23 cellular contexts compared by ENCODE assay signal in the genomic region with DNA sequence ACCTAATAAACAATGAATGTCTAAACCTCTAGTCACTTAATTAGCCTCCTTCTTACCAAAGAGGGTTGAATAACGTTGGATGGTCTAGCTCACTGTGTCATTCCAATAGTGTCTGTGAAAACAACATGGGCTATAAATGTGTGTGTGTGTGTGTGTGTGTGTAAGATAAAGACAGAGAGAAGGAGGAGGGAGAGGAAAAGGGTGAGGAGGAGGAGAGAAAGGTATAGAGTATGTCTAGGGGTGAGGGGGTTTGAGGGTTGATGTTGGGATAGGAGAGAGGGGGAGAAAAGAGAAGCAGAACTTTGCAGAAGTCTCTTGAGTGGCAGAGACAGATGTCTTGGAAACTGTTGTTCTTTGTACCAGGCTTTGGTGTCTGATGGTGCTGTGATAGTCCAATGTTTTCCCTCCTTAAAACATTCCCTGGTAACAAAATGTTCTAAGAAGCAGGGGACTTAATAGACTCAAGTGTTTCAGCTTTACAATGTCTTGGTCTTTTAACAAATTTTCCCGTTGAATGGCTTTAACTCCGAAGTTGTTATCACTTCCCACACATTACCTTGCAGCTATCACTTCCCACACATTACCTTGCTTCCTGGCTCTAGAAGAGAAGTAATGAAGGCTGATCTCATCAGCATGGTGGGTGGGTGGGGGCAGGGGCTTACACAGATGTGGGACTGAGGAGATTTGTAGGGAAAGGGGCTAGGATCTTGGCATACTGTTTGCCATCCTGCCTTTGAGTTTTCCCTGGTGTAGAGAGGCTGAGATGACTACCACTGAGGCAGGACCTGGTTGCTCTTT. TPM values are rescaled to one million over a fixed set of nuclear protein-coding genes. Genes with fewer than 3 reads are reported as not detected.
DNase-seq lines count a peak whose midpoint lies in the region; ATAC-seq and TF ChIP-seq lines count a peak whose summit lies in the region.
"Had no signal": no experiment of that assay in that cellular context is flagged by ENCODE, and none has a peak within 500 bp of the region (broad histone marks: within the 10 kb centered on the region; RNA-seq: fewer than 3 reads in every experiment).

No MANE protein-coding gene starts in this region.

- H4K20me1 ChIP-seq in OCI-LY7 (ENCODE audit: insufficient read depth, low read length) = no peaks in the 10 kb centered on the region
- H4K20me1 ChIP-seq: BLaER1 treated with 17β-estradiol and CSF1 and Interleukin-3, amounts not matched to agents 10 nM and 100 nM had no signal

- H3K27ac Mint-ChIP-seq in neural crest cell (ENCODE audit: unreplicated experiment) = peak overlapping the region; percentile 20
- H3K27ac Mint-ChIP-seq: CD4-positive, alpha-beta T cell had no signal

- no peaks in the 10 kb centered on the region for H3K36me3 Mint-ChIP-seq in neural crest cell (ENCODE audit: low read depth)

- H3K4me2 ChIP-seq in OCI-LY7 (ENCODE audit: low read length) = no peak overlapping the region

- in situ Hi-C loops in ACHN (cut with HindIII; ENCODE audit: low pct_ligation_motif_present, low pct_unique_long_range_greater_than_20kb, low sequenced_read_pairs) = no loop called here

- ATAC-seq in GM19463 (IDR thresholded peaks at IDR 0.05; ENCODE audit: unreplicated experiment) = no peak
- ATAC-seq: Panc1 had no signal

- intact Hi-C loops in OCI-LY7 (cut with micrococcal nuclease; ENCODE audit: unreplicated experiment) = no loop called here

- no peaks in the 10 kb centered on the region for H3K36me3 ChIP-seq in OCI-LY7 (ENCODE audit: insufficient read depth, low read length)
- H3K36me3 ChIP-seq: BLaER1 treated with 17β-estradiol and CSF1 and Interleukin-3, amounts not matched to agents 10 nM and 100 nM had no signal

- H3K27ac ChIP-seq in OCI-LY7 (ENCODE audit: low read depth, low read length, poor library complexity, severe bottlenecking) (no peak overlapping the region), caudate nucleus (ENCODE audit: low read depth, low read length) (peak overlapping the region; percentile 29)
- H3K27ac ChIP-seq: BLaER1 treated with 17β-estradiol and CSF1 and Interleukin-3, amounts not matched to agents 10 nM and 100 nM; RWPE1 had no signal

- no peaks in the 10 kb centered on the region for H3K9me3 Mint-ChIP-seq in neural crest cell
- H3K9me3 Mint-ChIP-seq: CD4-positive, alpha-beta T cell had no signal

- H3K4me1 Mint-ChIP-seq in neural crest cell = no peaks in the 10 kb centered on the region

- TF ChIP-seq CTCF in OCI-LY7 (conservative IDR thresholded peaks at IDR 0.05; ENCODE audit: low read length) (no peak), neural crest cell (conservative IDR thresholded peaks at IDR 0.05) (no peak)

- CTCF ChIA-PET in OCI-LY7 (lab: Charles Lee; ENCODE audit: unreplicated experiment) = no interaction called here

- H3K9me2 ChIP-seq in OCI-LY7 (ENCODE audit: insufficient read depth, low read length) = no peaks in the 10 kb centered on the region

- H3K27me3 Mint-ChIP-seq in neural crest cell (ENCODE audit: low read depth) = peaks cover 13% of the 10 kb centered on the region

- peaks cover 15% of the 10 kb centered on the region for H3K4me1 ChIP-seq in OCI-LY7 (ENCODE audit: insufficient read depth, low read length, poor library complexity, severe bottlenecking)

- DNase-seq in H4 (ENCODE audit: low spot score) = peak; percentile 44
- DNase-seq in OCI-LY7 (ENCODE audit: low spot score) = no peak
- peak in 15 of 61 donors; percentile 2 to 67 (median 13) for DNase-seq in caudate nucleus (lab: John Stamatoyannopoulos, UW)
- no peak for DNase-seq in neural crest cell (ENCODE audit: low read depth, low spot score)
- no peak for DNase-seq in ACHN
- no peak for DNase-seq in DMS53 (lab: John Stamatoyannopoulos, UW)
- DNase-seq in GDM1 (lab: John Stamatoyannopoulos, UW) = no peak
- DNase-seq: 8988T; AML-193; CD4-positive, alpha-beta T cell; KG1; MM.1S; NCI-H1092; NCI-H1417 treated with DMSO at 0.1 percent for 48 hours; NCI-H1694 treated with DMSO at 0.1 percent for 48 hours; NCI-H2081; NCI-H2227 treated with DMSO at 0.1 percent for 48 hours; NCI-H69; SHP77 had no signal

- POLR2A ChIA-PET in OCI-LY7 (lab: Charles Lee) = interaction anchor here (0.7 to 1.5 kb wide), 3 partner anchors 9 to 936 kb away, joined by 5 to 6 read pairs (median 5); no protein-coding TSS in a partner anchor

- 0 out of 2 replicates have a peak overlapping the region, but pooled peaks have one; percentile 24 for H2AFZ ChIP-seq in OCI-LY7 (ENCODE audit: low read length)

- H3K79me2 ChIP-seq in OCI-LY7 (ENCODE audit: insufficient read depth, low read depth, low read length) = no peaks in the 10 kb centered on the region

- BruUV-seq in OCI-LY7 (replicated peaks; lab: Mats Ljungman, UMichigan) = no TSS peak

- H3K4me3 ChIP-seq in OCI-LY7 (ENCODE audit: low read depth, low read length, poor library complexity, severe bottlenecking) = no peak overlapping the region
- H3K4me3 ChIP-seq: BLaER1 treated with 17β-estradiol and CSF1 and Interleukin-3, amounts not matched to agents 10 nM and 100 nM had no signal

- H3K9me3 ChIP-seq in OCI-LY7 (ENCODE audit: low read length) = no peaks in the 10 kb centered on the region

- H3K4me3 Mint-ChIP-seq in neural crest cell = no peak overlapping the region
- H3K4me3 Mint-ChIP-seq: CD4-positive, alpha-beta T cell had no signal

RNA-seq across cellular contexts. Expression of a gene that starts 57.8 kb away (rescaled TPM):
- 56.7 and 73.9 TPM in 2 replicates for total RNA-seq in H4 (2014; rRNA removed; shearing (Covaris generic))
- total RNA-seq in OCI-LY7 (2014; rRNA removed; shearing (Covaris generic)) = 0.85 TPM in 1 of 2 replicates, not detected in the other
- total RNA-seq in OCI-LY7 (2022) = 1.1 and 1.2 TPM in 2 replicates
- 61.0 and 63.4 TPM in 2 replicates for total RNA-seq in neural crest cell
- total RNA-seq: CD4-positive, alpha-beta T cell had no signal

Comparison
In these comparisons a context has a peak if more than half of its experiments do, and no peak if none do; other contexts are left out.
1. RNA of a gene that starts 57.8 kb away (total RNA-seq): 56.7 to 73.9 TPM in H4 and 61.0 to 63.4 TPM in neural crest cell; 0.85 to 1.2 TPM in OCI-LY7; every median in the first group is over 10 times any median in the second.